8 cellular contexts compared by ENCODE assay signal in the genomic region with DNA sequence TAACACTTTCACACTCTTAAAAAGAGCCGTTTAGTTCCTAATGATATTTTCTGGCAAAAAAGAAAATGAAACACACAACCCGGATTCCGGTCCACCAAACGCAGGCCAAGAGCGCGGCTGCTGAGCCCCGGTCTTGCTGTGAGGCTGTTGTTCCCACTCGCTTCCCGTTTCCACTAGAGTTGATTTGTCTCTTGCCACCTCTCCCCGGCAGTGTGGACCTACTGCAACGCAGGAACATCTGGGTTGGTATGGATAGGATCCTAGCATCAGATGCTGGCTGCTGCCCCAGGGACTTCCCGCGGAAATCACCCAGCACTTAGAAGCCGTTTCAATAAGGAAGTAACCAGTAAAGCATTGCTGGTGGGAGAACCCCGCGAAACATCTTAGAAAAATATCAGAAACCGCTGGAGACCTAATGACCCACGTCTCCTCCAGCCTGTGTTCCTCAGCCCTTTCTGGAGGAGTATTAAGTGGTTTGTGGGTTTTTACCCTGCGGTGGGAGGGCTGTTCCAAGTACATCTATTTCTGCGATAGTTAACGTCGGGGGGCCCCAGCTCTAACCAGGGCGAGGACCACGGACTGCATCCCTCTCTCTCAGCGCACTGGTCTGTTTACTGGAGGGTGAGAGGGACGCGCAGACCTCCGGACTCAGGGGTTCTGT. TPM values are rescaled to one million over a fixed set of nuclear protein-coding genes. Genes with fewer than 3 reads are reported as not detected.
DNase-seq lines count a peak whose midpoint lies in the region; ATAC-seq and TF ChIP-seq lines count a peak whose summit lies in the region.

No MANE protein-coding gene starts in this region.

- H3K36me3 ChIP-seq in A673 (ENCODE audit: insufficient read depth, low read length, poor library complexity, severe bottlenecking) (no peaks in the 10 kb centered on the region), iPS-20b (ENCODE audit: insufficient read depth, low read depth, low read length) (no peaks in the 10 kb centered on the region)

- H3K4me1 ChIP-seq in A673 (ENCODE audit: insufficient read depth, low read length, poor library complexity, severe bottlenecking): peaks cover 8% of the 10 kb centered on the region
- H3K4me1 ChIP-seq in iPS-20b (ENCODE audit: insufficient read depth, low read length): peaks cover 4% of the 10 kb centered on the region; the same call in 1 of the 2 replicates

- no TSS peak for BruUV-seq in A673 (replicated peaks; lab: Mats Ljungman, UMichigan)

- ATAC-seq in GM18909 (IDR thresholded peaks at IDR 0.05; ENCODE audit: poor library complexity, unreplicated experiment) (peak; percentile 67), HG03159 (IDR thresholded peaks at IDR 0.05; ENCODE audit: unreplicated experiment) (peak; percentile 61)

- H3K9me3 ChIP-seq in A673 (ENCODE audit: low read depth, low read length, poor library complexity, severe bottlenecking): no peaks in the 10 kb centered on the region
- H3K9me3 ChIP-seq in iPS-20b (ENCODE audit: insufficient read depth, low read depth, low read length): no peaks in the 10 kb centered on the region

- H3K27me3 ChIP-seq in A673 (replicated peaks; ENCODE audit: insufficient read depth, low read depth, low read length, poor library complexity) (peaks cover 69% of the 10 kb centered on the region), iPS-20b (ENCODE audit: insufficient read depth, low read length) (peaks cover 76% of the 10 kb centered on the region)

- H3K4me3 ChIP-seq in A673 (ENCODE audit: low read depth, low read length, poor library complexity, severe bottlenecking): peak overlapping the region; percentile 53
- H3K4me3 ChIP-seq in iPS-20b (ENCODE audit: low read length): peak overlapping the region; percentile 69

- H3K27ac ChIP-seq in A673 (ENCODE audit: low read depth, low read length, poor library complexity, severe bottlenecking) (no peak overlapping the region), angular gyrus (ENCODE audit: low read depth, low read length) (peak overlapping the region; percentile 84), iPS-20b (ENCODE audit: low read length) (no peak overlapping the region)

- DNase-seq in A673 (ENCODE audit: low spot score) (peak; percentile 24), SKM-1 treated with dmso at 0.1 percent for 144 hours (lab: John Stamatoyannopoulos, UW; ENCODE audit: unreplicated experiment) (peak; percentile 58), NCI-H1105 treated with DMSO at 0.1 percent for 48 hours (lab: John Stamatoyannopoulos, UW) (no peak)
- DNase-seq in stimulated activated CD4-positive, alpha-beta T cell treated with anti-CD3 and anti-CD28 coated beads, Interleukin-12 subunit alpha, Interleukin-12 subunit beta, amount 100 ng/mL, for 4 hours: peak; percentile 58

- POLR2A ChIA-PET in A673 (lab: Charles Lee; ENCODE audit: low non-redundant PET): no interaction called here

- TF ChIP-seq CTCF in A673 (conservative IDR thresholded peaks at IDR 0.05; ENCODE audit: low read depth, low read length): no peak

- intact Hi-C loops in A673 (cut with micrococcal nuclease; ENCODE audit: unreplicated experiment): no loop called here

- CTCF ChIA-PET in A673 (lab: Charles Lee): no interaction called here

- no peak overlapping the region for H3K9ac ChIP-seq in iPS-20b (ENCODE audit: low read depth, low read length)

RNA-seq across cellular contexts. Expression of a gene that starts 0.9 kb away (rescaled TPM):
- 5.1 and 6.1 TPM in 2 replicates for total RNA-seq in A673 (2021)
